ENCODE assay signal across 18 cellular contexts in the genomic region with DNA sequence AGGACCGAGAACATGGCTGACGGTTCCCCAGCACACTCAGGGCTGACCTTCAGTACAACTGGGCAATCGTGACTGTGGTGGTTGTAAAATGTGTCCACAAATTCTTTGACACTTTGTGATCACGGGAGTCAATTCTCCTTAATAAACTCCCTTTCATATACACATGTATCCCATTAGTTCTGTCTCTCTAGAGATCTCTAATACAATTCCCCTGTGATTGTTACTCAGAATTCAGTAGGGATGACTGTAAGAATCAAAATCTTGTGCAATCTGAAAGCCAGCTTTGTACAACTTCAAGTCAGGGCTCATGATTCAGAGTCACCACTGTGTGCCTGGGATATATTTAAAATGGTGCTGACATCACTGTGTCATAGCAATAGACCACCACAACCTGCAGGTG.
"Had no signal": no experiment of that assay in that cellular context is flagged by ENCODE, and none has a peak within 500 bp of the region (broad histone marks: within the 10 kb centered on the region; RNA-seq: fewer than 3 reads in every experiment).

No MANE protein-coding gene starts in this region.

- H3K27me3 ChIP-seq: ascending aorta, cardiac muscle cell, suprapubic skin had no signal

- H3K36me3 ChIP-seq: ascending aorta, cardiac muscle cell, suprapubic skin had no signal

- H3K27ac ChIP-seq: ascending aorta, cardiac muscle cell, psoas muscle, suprapubic skin, VCaP had no signal

- H3K4me1 ChIP-seq: ascending aorta, psoas muscle, suprapubic skin had no signal

- H3K4me3 ChIP-seq: ascending aorta, cardiac muscle cell, psoas muscle, suprapubic skin had no signal

- H3K9me3 ChIP-seq: ascending aorta, psoas muscle, suprapubic skin had no signal

- ATAC-seq: activated CD8-positive, alpha-beta T cell treated with anti-CD3 and anti-CD28 coated beads, Interleukin-2, amount 10 ng/mL, durations not matched to agents 7 days and 5 days; left lobe of liver; natural killer cell; psoas muscle; sciatic nerve had no signal

- DNase-seq: activated CD4-positive, alpha-beta T cell treated with anti-CD3 and anti-CD28 coated beads for 48 hours; activated CD8-positive, alpha-beta memory T cell treated with anti-CD3 and anti-CD28 coated beads, Interleukin-2, amount 50 U/mL, for 48 hours; activated CD8-positive, alpha-beta T cell treated with anti-CD3 and anti-CD28 coated beads, Interleukin-2, amount 10 ng/mL, durations not matched to agents 7 days and 5 days; activated naive CD8-positive, alpha-beta T cell treated with anti-CD3 and anti-CD28 coated beads, Interleukin-2, amount 10 ng/mL, durations not matched to agents 7 days and 5 days; foreskin melanocyte; head of caudate nucleus; islet precursor cell; natural killer cell; psoas muscle; stimulated activated CD4-positive, alpha-beta T cell treated with anti-CD3 and anti-CD28 coated beads, Interleukin-2, amount 100 ng/mL, for 24 hours; stimulated activated naive CD4-positive, alpha-beta T cell; T-helper 9 cell had no signal
